16 cellular contexts compared by ENCODE assay signal in the genomic region with DNA sequence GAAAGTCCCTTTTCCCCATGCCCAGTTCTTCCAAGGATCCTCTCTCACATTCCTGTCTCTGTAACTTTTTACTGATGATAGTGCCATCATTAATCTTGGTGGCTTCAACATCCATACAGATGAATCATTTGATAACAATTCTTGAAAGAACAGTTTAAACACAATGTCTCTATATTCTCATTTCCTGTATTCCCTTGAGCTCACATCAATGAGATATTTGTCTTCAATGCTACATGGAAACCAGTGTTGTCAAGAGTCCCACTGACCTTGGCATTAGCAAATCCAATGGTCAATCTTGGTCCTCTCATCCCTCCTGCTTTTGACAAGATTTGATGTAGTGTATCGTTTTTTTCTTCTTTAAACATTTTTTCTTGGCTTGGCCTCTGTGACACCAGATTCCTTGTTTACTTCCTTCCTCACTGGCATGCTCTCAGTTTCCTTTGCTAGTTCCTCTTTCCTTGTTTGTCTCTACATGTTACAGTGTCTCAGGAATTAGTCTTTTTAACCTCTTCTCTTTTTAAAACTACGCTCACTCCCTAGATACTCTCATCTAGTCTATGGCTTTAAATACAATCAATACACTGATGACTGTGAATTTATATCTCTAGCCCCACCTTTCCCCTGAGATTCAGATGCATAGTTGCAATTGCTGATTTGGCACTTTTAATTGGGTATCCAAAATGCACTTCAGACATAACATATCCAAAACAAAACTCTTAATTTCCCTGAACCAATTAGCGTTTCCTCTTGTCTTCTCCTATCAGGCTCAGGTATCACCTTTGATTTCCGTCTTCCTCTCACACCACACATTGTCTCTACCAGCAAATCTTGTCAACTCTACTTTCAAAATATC.
A peak's percentile ranks its signal among the peaks of the same experiment; 100 is the strongest.
DNase-seq lines count a peak whose midpoint lies in the region; FAIRE-seq and TF ChIP-seq lines count a peak whose summit lies in the region.
"Had no signal": no experiment of that assay in that cellular context is flagged by ENCODE, and none has a peak within 500 bp of the region (broad histone marks: within the 10 kb centered on the region; RNA-seq: fewer than 3 reads in every experiment).

No MANE protein-coding gene starts in this region.

- H3F3A ChIP-seq in PC-9 (ENCODE audit: insufficient read depth, low read depth): no peaks in the 10 kb centered on the region

- peak; percentile 80 for DNase-seq in COLO829 (ENCODE audit: low spot score)
- peak; percentile 67 for DNase-seq in NOMO-1 treated with DMSO at 0.1 percent for 48 hours (lab: John Stamatoyannopoulos, UW; ENCODE audit: unreplicated experiment)
- no peak for DNase-seq in astrocyte (ENCODE audit: low read depth)
- DNase-seq in midbrain (lab: John Stamatoyannopoulos, UW): peak; percentile 18
- DNase-seq in LoVo (ENCODE audit: low spot score): no peak
- no peak for DNase-seq in WERI-Rb-1
- DNase-seq in T1000 (lab: John Stamatoyannopoulos, UW): no peak
- DNase-seq in PC-9: no peak
- DNase-seq: activated CD4-positive, alpha-beta memory T cell treated with anti-CD3 and anti-CD28 coated beads for 36 hours; caudate nucleus; left lung; naive thymus-derived CD8-positive, alpha-beta T cell; NCI-H1092; NCI-H748 treated with DMSO at 0.1 percent for 48 hours; stimulated activated CD4-positive, alpha-beta T cell treated with anti-CD3 and anti-CD28 coated beads, Interleukin-12 subunit alpha, Interleukin-12 subunit beta, amount 100 ng/mL, for 4 hours; T-helper 9 cell had no signal

- no peaks in the 10 kb centered on the region for H3K4me1 Mint-ChIP-seq in astrocyte (ENCODE audit: low read depth, unreplicated experiment)

- H3K27me3 Mint-ChIP-seq in astrocyte (ENCODE audit: low read depth, unreplicated experiment): no peaks in the 10 kb centered on the region
- H3K27me3 Mint-ChIP-seq: activated CD4-positive, alpha-beta memory T cell treated with anti-CD3 and anti-CD28 coated beads for 36 hours; naive thymus-derived CD8-positive, alpha-beta T cell had no signal

- no peaks in the 10 kb centered on the region for H3K9me2 ChIP-seq in PC-9 (ENCODE audit: insufficient read depth)

- H3K27ac Mint-ChIP-seq in astrocyte (ENCODE audit: unreplicated experiment): no peak overlapping the region
- H3K27ac Mint-ChIP-seq: activated CD4-positive, alpha-beta memory T cell treated with anti-CD3 and anti-CD28 coated beads for 36 hours; naive thymus-derived CD8-positive, alpha-beta T cell had no signal

- H3K4me1 ChIP-seq in astrocyte (ENCODE audit: insufficient read depth, low read length): no peaks in the 10 kb centered on the region
- no peaks in the 10 kb centered on the region for H3K4me1 ChIP-seq in PC-9 (replicated peaks; ENCODE audit: insufficient read depth)

- H3K27me3 ChIP-seq in astrocyte (ENCODE audit: insufficient read depth, low read length) (no peaks in the 10 kb centered on the region), WERI-Rb-1 (ENCODE audit: insufficient read depth, low read depth, severe bottlenecking) (no peaks in the 10 kb centered on the region), PC-9 (ENCODE audit: insufficient read depth, low read depth) (no peaks in the 10 kb centered on the region)
- H3K27me3 ChIP-seq: left lung had no signal

- H3K4me3 Mint-ChIP-seq in astrocyte (ENCODE audit: unreplicated experiment): no peak overlapping the region
- H3K4me3 Mint-ChIP-seq: activated CD4-positive, alpha-beta memory T cell treated with anti-CD3 and anti-CD28 coated beads for 36 hours; naive thymus-derived CD8-positive, alpha-beta T cell had no signal

- H3K79me2 ChIP-seq in astrocyte (ENCODE audit: insufficient read depth, low read length): no peaks in the 10 kb centered on the region
- H3K79me2 ChIP-seq in PC-9 (ENCODE audit: low read depth): no peaks in the 10 kb centered on the region

- H3K36me3 Mint-ChIP-seq in astrocyte (ENCODE audit: low read depth, unreplicated experiment): peaks cover 5% of the 10 kb centered on the region

- TF ChIP-seq CTCF in astrocyte (IDR thresholded peaks at IDR 0.05; ENCODE audit: insufficient read depth, low read depth, low read length) (no peak), WERI-Rb-1 (IDR thresholded peaks at IDR 0.05; ENCODE audit: low read depth, low read length) (no peak), PC-9 (conservative IDR thresholded peaks at IDR 0.05) (no peak)

- no peaks in the 10 kb centered on the region for H3K9me3 Mint-ChIP-seq in astrocyte (ENCODE audit: unreplicated experiment)
- H3K9me3 Mint-ChIP-seq: activated CD4-positive, alpha-beta memory T cell treated with anti-CD3 and anti-CD28 coated beads for 36 hours; naive thymus-derived CD8-positive, alpha-beta T cell had no signal

- BruUV-seq in PC-9 (replicated peaks; lab: Mats Ljungman, UMichigan): no TSS peak

- H4K20me1 ChIP-seq in astrocyte (ENCODE audit: insufficient read depth, low read length): no peaks in the 10 kb centered on the region
- H4K20me1 ChIP-seq in PC-9 (ENCODE audit: insufficient read depth): no peaks in the 10 kb centered on the region

- peak; percentile 59 for FAIRE-seq in astrocyte (lab: Jason Lieb, UNC)

- H3K4me2 ChIP-seq in astrocyte (ENCODE audit: low read length) (no peak overlapping the region), PC-9 (no peak overlapping the region)

- H3K9me3 ChIP-seq in astrocyte (ENCODE audit: insufficient read depth, low read depth, low read length) (no peaks in the 10 kb centered on the region), WERI-Rb-1 (ENCODE audit: severe bottlenecking) (no peaks in the 10 kb centered on the region), PC-9 (ENCODE audit: insufficient read depth, low read depth) (no peaks in the 10 kb centered on the region)
- H3K9me3 ChIP-seq: left lung had no signal

- H3K9ac ChIP-seq in astrocyte (ENCODE audit: low read length): no peak overlapping the region

- POLR2A ChIA-PET in PC-9 (lab: Charles Lee; ENCODE audit: unreplicated experiment): no interaction called here

- no peak overlapping the region for H2AFZ ChIP-seq in astrocyte (ENCODE audit: low read depth, low read length)
- no peak overlapping the region for H2AFZ ChIP-seq in PC-9

- H3K4me3 ChIP-seq in astrocyte (ENCODE audit: insufficient read depth, low read depth, low read length) (no peak overlapping the region), WERI-Rb-1 (ENCODE audit: low read depth, low read length) (no peak overlapping the region), PC-9 (no peak overlapping the region)
- H3K4me3 ChIP-seq: left lung had no signal

- intact Hi-C loops in PC-9 (cut with micrococcal nuclease; ENCODE audit: unreplicated experiment): no loop called here

- H3K27ac ChIP-seq in astrocyte (ENCODE audit: low read depth, low read length) (no peak overlapping the region), WERI-Rb-1 (no peak overlapping the region), PC-9 (no peak overlapping the region)
- H3K27ac ChIP-seq: left lung had no signal

- CTCF ChIA-PET in PC-9 (lab: Charles Lee): no interaction called here

- H3K36me3 ChIP-seq in astrocyte (ENCODE audit: insufficient read depth, low read length) (no peaks in the 10 kb centered on the region), WERI-Rb-1 (no peaks in the 10 kb centered on the region), PC-9 (ENCODE audit: low read depth) (no peaks in the 10 kb centered on the region)
- H3K36me3 ChIP-seq: left lung had no signal

Comparison
In these comparisons a context has a peak if more than half of its experiments do, and no peak if none do; other contexts are left out.
1. DNase-seq: peak in COLO829 (single experiment), NOMO-1 treated with DMSO at 0.1 percent for 48 hours (single experiment) and midbrain (single experiment); none in astrocyte (single experiment), LoVo (single experiment), WERI-Rb-1 (single experiment), T1000 (single experiment) and PC-9 (0 of 2).